2 cellular contexts compared by ENCODE assay signal in the genomic region with DNA sequence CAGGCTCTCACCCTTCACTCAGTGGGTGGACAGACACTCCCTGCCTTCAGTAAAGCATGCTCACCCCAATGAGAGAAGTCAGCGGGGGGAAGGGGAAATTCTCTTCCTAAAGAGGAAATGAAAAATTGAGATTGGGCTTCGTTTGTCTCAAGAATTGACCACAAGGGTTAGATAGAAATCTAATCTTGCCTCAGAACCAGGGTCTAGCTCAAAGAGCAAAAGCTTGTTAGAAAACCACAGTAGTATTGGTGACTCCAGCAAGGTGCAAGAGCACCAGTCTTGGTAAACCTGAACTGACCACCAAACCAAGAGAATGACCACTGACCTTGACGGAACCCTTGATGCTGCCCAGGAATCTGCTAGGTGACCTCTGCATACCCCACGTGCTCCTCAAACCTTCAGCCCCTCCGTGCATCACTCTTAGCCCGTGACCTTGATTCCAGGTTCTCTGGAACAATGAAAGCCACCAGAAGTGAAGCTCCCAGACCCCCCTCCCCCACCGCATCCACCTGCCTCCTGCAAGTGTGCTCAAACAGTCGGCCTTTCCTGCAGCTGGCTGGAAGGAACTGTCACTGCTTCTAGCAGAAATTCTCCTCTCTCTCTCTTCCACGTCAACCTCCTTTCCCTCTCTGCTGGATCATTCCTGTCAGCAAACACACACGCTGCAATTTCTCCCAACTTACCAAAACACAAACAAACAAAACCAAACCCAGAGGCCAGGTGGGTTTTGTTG.
TF ChIP-seq lines count a peak whose summit lies in the region.

No MANE protein-coding gene starts in this region.

TF ChIP-seq in K562, 482 proteins besides CTCF, POLR2A, EP300 and RAD21:
- TF ChIP-seq TRIM25 (IDR thresholded peaks at IDR 0.05; ENCODE audit: borderline replicate concordance) = no peak
- peak; percentile 28; the same call in 1 of the 2 replicates for TF ChIP-seq CBFA2T3 (IDR thresholded peaks at IDR 0.05)
- TF ChIP-seq ESRRA (IDR thresholded peaks at IDR 0.05; ENCODE audit: borderline replicate concordance, low read depth) = peak; percentile 46; the same call in 1 of the 2 replicates
- TF ChIP-seq TSC22D4 (tag; IDR thresholded peaks at IDR 0.05) = no peak
- no peak for TF ChIP-seq ZNF707 (CRISPR knock-in tag; conservative IDR thresholded peaks at IDR 0.05)
- TF ChIP-seq PTTG1 (tag; IDR thresholded peaks at IDR 0.05; ENCODE audit: low read depth) = no peak
- TF ChIP-seq TEAD4 (IDR thresholded peaks at IDR 0.05; ENCODE audit: low read length) = peak; percentile 49; the same call in 1 of the 2 replicates
- no peak for TF ChIP-seq TEAD4 (CRISPR knock-in tag; IDR thresholded peaks at IDR 0.05; ENCODE audit: borderline replicate concordance)
- no peak for TF ChIP-seq ARID3B (CRISPR knock-in tag; IDR thresholded peaks at IDR 0.05; ENCODE audit: borderline replicate concordance)

TF ChIP-seq in HEK293T, 16 proteins besides CTCF, POLR2A, EP300 and RAD21:
- TF ChIP-seq, protein P1, sequence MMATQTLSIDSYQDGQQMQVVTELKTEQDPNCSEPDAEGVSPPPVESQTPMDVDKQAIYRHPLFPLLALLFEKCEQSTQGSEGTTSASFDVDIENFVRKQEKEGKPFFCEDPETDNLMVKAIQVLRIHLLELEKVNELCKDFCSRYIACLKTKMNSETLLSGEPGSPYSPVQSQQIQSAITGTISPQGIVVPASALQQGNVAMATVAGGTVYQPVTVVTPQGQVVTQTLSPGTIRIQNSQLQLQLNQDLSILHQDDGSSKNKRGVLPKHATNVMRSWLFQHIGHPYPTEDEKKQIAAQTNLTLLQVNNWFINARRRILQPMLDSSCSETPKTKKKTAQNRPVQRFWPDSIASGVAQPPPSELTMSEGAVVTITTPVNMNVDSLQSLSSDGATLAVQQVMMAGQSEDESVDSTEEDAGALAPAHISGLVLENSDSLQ (IDR thresholded peaks at IDR 0.05) = no peak
